Comparison of ENCODE assay signal across 10 cellular contexts in genomic region chrX:29506729-29507128, GRCh38.
"Had no signal": no experiment of that assay in that cellular context is flagged by ENCODE, and none has a peak within 500 bp of the region (broad histone marks: within the 10 kb centered on the region; RNA-seq: fewer than 3 reads in every experiment).

No MANE protein-coding gene starts in this region.

- DNase-seq: GM23248, GOT3, H7, HFFc6, IMR-90, KG1 had no signal

- FAIRE-seq: HTR-8/SVneo, K562 had no signal

- H3K27ac Mint-ChIP-seq: HFFc6 had no signal

- H3K9me3 ChIP-seq: HAP-1 had no signal

- H3K36me3 ChIP-seq: HAP-1 had no signal

- H2AFZ ChIP-seq: GM23248 had no signal

- H3K4me3 ChIP-seq: GM23248, HAP-1, K562 had no signal

- H3K9me3 Mint-ChIP-seq: HFFc6 had no signal

- H3K9ac ChIP-seq: GM23248 had no signal

- H3K4me3 Mint-ChIP-seq: HFFc6 had no signal

- ATAC-seq: HCT116, K562 had no signal

- H3K27ac ChIP-seq: GM23248 had no signal
